8 cellular contexts compared by ENCODE assay signal in the genomic region with DNA sequence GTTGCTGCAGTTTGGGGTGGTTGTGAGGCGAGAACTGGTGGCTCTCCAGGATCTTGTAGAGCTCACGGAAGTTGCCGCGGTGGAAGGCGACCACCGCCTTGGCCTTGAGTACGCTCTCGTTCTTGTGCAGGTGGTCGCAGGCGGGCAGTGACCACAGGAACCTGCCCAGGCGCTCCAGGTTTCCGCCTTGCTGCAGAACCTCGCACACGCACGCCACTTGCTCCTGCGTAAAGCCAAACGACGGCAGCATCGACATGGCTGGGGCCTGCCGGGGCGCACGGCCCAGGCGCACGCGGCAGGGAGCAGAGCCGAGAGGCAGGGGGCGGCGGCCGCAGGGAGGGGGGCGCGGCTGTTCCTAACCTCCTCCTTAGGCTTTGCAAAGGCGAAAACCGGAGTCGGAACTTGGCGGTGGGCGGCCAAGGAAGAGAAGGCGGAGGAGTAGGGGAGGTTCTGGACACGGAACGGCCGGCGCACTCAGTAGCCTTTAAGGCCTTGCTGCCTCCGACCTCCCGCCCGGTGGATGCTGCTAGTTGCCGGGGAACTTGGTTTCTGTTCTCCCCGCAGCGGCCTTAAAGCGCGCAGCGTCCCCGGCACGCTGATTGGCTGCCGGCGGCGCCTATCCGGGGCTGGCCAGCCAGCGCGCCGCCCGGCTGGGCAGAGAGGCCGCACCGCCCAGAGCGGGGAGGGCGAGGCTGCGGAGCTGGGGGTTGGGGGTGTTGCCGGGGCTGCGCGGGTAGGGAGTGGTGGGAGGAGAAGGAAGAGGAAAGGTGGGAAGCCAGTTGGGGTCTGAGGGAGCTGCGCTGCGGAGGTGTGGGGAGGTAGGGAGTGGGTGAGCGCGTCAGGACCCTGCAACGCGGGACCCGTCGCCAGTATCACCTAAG. TPM values are rescaled to one million over a fixed set of nuclear protein-coding genes. Genes with fewer than 3 reads are reported as not detected.
DNase-seq lines count a peak whose midpoint lies in the region; ATAC-seq and TF ChIP-seq lines count a peak whose summit lies in the region.

A gene (minus strand): TSS at position 544 of the 881 bp plus-strand sequence. CDS start 288 bp downstream, at position 256.

- DNase-seq in A172 (ENCODE audit: low spot score) (peak; percentile 53), GM13977 (ENCODE audit: low spot score) (peak; percentile 87), NCI-H524 treated with DMSO at 0.1 percent for 48 hours (lab: John Stamatoyannopoulos, UW) (peak; percentile 77), adipocyte (ENCODE audit: low read depth) (peak; percentile 97), left ventricle myocardium inferior (peak; percentile 38), progenitor cell of endocrine pancreas (ENCODE audit: low spot score, unreplicated experiment) (peak; percentile 53)
- DNase-seq in activated effector memory CD4-positive, alpha-beta T cell treated with anti-CD3 and anti-CD28 coated beads, Interleukin-2, amount 50 U/mL, for 16 hours = no peak

- H3K4me1 Mint-ChIP-seq in progenitor cell of endocrine pancreas (ENCODE audit: low read depth) = peaks cover 20% of the 10 kb centered on the region

- H3K27me3 ChIP-seq in adipocyte (replicated peaks; ENCODE audit: control insufficient read depth, insufficient read depth, low read length) (peaks cover 27% of the 10 kb centered on the region), left ventricle myocardium inferior (ENCODE audit: low read depth) (peaks cover 100% of the 10 kb centered on the region)

- intact Hi-C loops in left ventricle myocardium inferior (cut with micrococcal nuclease) = no loop called here

- H3K36me3 Mint-ChIP-seq in progenitor cell of endocrine pancreas (ENCODE audit: insufficient read depth) = no peaks in the 10 kb centered on the region

- in situ Hi-C loops in GM13977 (cut with MboI; ENCODE audit: low pct_unique_long_range_greater_than_20kb, low sequenced_read_pairs, unreplicated experiment) = no loop called here

- peak within 1 kb of the TSS; percentile 89 for H3K4me3 ChIP-seq in adipocyte (ENCODE audit: low read length)
- H3K4me3 ChIP-seq in left ventricle myocardium inferior = peak within 1 kb of the TSS; percentile 68

- H3K36me3 ChIP-seq in adipocyte (ENCODE audit: control insufficient read depth, insufficient read depth, low read length, severe bottlenecking) (peaks cover 3% of the 10 kb centered on the region), left ventricle myocardium inferior (no peaks in the 10 kb centered on the region)

- peak within 1 kb of the TSS; percentile 95 for H3K9ac ChIP-seq in adipocyte (ENCODE audit: low read length)

- TF ChIP-seq CTCF in GM13977 (IDR thresholded peaks at IDR 0.05; ENCODE audit: extremely low read depth, insufficient read depth, missing control alignments) = no peak
- TF ChIP-seq CTCF in left ventricle myocardium inferior (IDR thresholded peaks at IDR 0.05; ENCODE audit: borderline replicate concordance) = no peak
- TF ChIP-seq CTCF in progenitor cell of endocrine pancreas (IDR thresholded peaks at IDR 0.05; ENCODE audit: unreplicated experiment) = no peak

- H3K4me1 ChIP-seq in adipocyte (ENCODE audit: control insufficient read depth, insufficient read depth, low read length) (peaks cover 33% of the 10 kb centered on the region), left ventricle myocardium inferior (peaks cover 53% of the 10 kb centered on the region)

- H3K27ac ChIP-seq in left ventricle myocardium inferior (replicated peaks) = no peak within 1 kb of the TSS

- ATAC-seq in HG03432 (IDR thresholded peaks at IDR 0.05; ENCODE audit: unreplicated experiment) = peak; percentile 58

- no peaks in the 10 kb centered on the region for H3K9me3 Mint-ChIP-seq in progenitor cell of endocrine pancreas (ENCODE audit: low read depth)

- H3K9me3 ChIP-seq in adipocyte (ENCODE audit: control insufficient read depth, low read length) (no peaks in the 10 kb centered on the region), left ventricle myocardium inferior (replicated peaks) (no peaks in the 10 kb centered on the region)

- H3K4me3 Mint-ChIP-seq in progenitor cell of endocrine pancreas (ENCODE audit: low read depth) = peak within 1 kb of the TSS; percentile 60

- peaks cover 96% of the 10 kb centered on the region for H3K27me3 Mint-ChIP-seq in progenitor cell of endocrine pancreas

- H3K27ac Mint-ChIP-seq in progenitor cell of endocrine pancreas = peak within 1 kb of the TSS; percentile 43

RNA-seq across cellular contexts. Expression of the gene that starts here (rescaled TPM):
- 1.4 and 3.2 TPM in 2 replicates for total RNA-seq in A172 (2014; rRNA removed; shearing (Covaris generic))
- total RNA-seq in left ventricle myocardium inferior = not detected
- total RNA-seq in progenitor cell of endocrine pancreas = 0.79 and 1.0 TPM in 2 replicates

Comparison
In these comparisons a context has a peak if more than half of its experiments do, and no peak if none do; other contexts are left out.
1. Peak in DNase-seq and H3K4me3 ChIP-seq in left ventricle myocardium inferior; RNA of the gene not detected or under 1 TPM.